Comparison of ENCODE assay signal across 15 cellular contexts in genomic region chr21:42343556-42343955, GRCh38. TPM values are rescaled to one million over a fixed set of nuclear protein-coding genes. Genes with fewer than 3 reads are reported as not detected.
DNase-seq lines count a peak whose midpoint lies in the region; FAIRE-seq and TF ChIP-seq lines count a peak whose summit lies in the region.
"Had no signal": no experiment of that assay in that cellular context is flagged by ENCODE, and none has a peak within 500 bp of the region (broad histone marks: within the 10 kb centered on the region; RNA-seq: fewer than 3 reads in every experiment).

No MANE protein-coding gene starts in this region.

- no peak for TF ChIP-seq POLR2A in GM12891 (IDR thresholded peaks at IDR 0.05; ENCODE audit: low read depth, low read length)

- FAIRE-seq in GM12891 (lab: Jason Lieb, UNC), result no peak
- FAIRE-seq: H1 had no signal

- DNase-seq in activated CD4-positive, CD25-positive, alpha-beta regulatory T cell treated with anti-CD3 and anti-CD28 coated beads, Interleukin-2, amount 50 U/mL, for 72 hours, result peak; percentile 21
- no peak for DNase-seq in activated CD4-positive, CD25-positive, alpha-beta regulatory T cell (lab: John Stamatoyannopoulos, UW)
- DNase-seq in islet precursor cell (peak; percentile 28), NCI-H2171 (lab: John Stamatoyannopoulos, UW) (no peak), pons (ENCODE audit: low spot score) (no peak), GM12891 (ENCODE audit: insufficient read length, low spot score) (no peak)
- peak; percentile 17 for DNase-seq in stimulated activated CD8-positive, alpha-beta memory T cell treated with anti-CD3 and anti-CD28 coated beads, Interleukin-4, amount 100 ng/mL, for 48 hours
- DNase-seq: AML-193; CD8-positive, alpha-beta memory T cell; DND-41; GDM1 had no signal

- peak overlapping the region; percentile 21; the same call in 1 of the 2 replicates for H3K27ac ChIP-seq in VCaP
- H3K27ac ChIP-seq: 22Rv1, BLaER1 had no signal

- TF ChIP-seq CTCF in VCaP (conservative IDR thresholded peaks at IDR 0.05), result no peak

TF ChIP-seq in GM12891, 5 proteins besides CTCF, POLR2A, EP300 and RAD21:
- TF ChIP-seq SPI1 (IDR thresholded peaks at IDR 0.05; ENCODE audit: low read depth, low read length) (no peak), POLR2AphosphoS5 (IDR thresholded peaks at IDR 0.05; ENCODE audit: low read depth, low read length) (no peak), PAX5 (IDR thresholded peaks at IDR 0.05; ENCODE audit: insufficient read depth, low read length, severe bottlenecking) (no peak), TAF1 (IDR thresholded peaks at IDR 0.05; ENCODE audit: low read depth, low read length) (no peak), POU2F2 (IDR thresholded peaks at IDR 0.05; ENCODE audit: low read depth, low read length) (no peak)
TF ChIP-seq in GM12891: peak in this region for 0.

RNA-seq across cellular contexts. Expression of gene TFF2, which starts 7.2 kb away (rescaled TPM):
- not detected for polyA plus RNA-seq in GM12891 (2012; ENCODE audit: low read depth, missing spikeins)
- polyA plus RNA-seq: CD8-positive, alpha-beta memory T cell; H1 had no signal

RNA-seq across cellular contexts. Expression of gene TFF1, which starts 22.8 kb away (rescaled TPM):
- polyA plus RNA-seq in GM12891 (2012; ENCODE audit: low read depth, missing spikeins), result 0.63 TPM
- polyA plus RNA-seq: CD8-positive, alpha-beta memory T cell; H1 had no signal

RNA-seq across cellular contexts. Expression of gene TFF3, which starts 28.3 kb away (rescaled TPM):
- polyA plus RNA-seq in GM12891 (2012; ENCODE audit: low read depth, missing spikeins), result not detected
- polyA plus RNA-seq: CD8-positive, alpha-beta memory T cell had no signal

RNA-seq across cellular contexts. Expression of gene TMPRSS3, which starts 52.3 kb away (rescaled TPM):
- polyA plus RNA-seq in GM12891 (2012; ENCODE audit: low read depth, missing spikeins), result 129 TPM

Comparison
In these comparisons a context has a peak if more than half of its experiments do, and no peak if none do; other contexts are left out.
1. DNase-seq: peak in activated CD4-positive, CD25-positive, alpha-beta regulatory T cell treated with anti-CD3 and anti-CD28 coated beads, Interleukin-2, amount 50 U/mL, for 72 hours (single experiment), islet precursor cell (single experiment) and stimulated activated CD8-positive, alpha-beta memory T cell treated with anti-CD3 and anti-CD28 coated beads, Interleukin-4, amount 100 ng/mL, for 48 hours (single experiment); none in activated CD4-positive, CD25-positive, alpha-beta regulatory T cell (0 of 4), NCI-H2171 (single experiment), pons (single experiment) and GM12891 (single experiment).